1 cellular context compared by ENCODE assay signal in genomic region chr2:85327757-85328617, GRCh38.
A peak's percentile ranks its signal among the peaks of the same experiment; 100 is the strongest.
TF ChIP-seq lines count a peak whose summit lies in the region.

TGOLN2 (minus strand) TSS chr2:85327989; CDS start chr2:85327962, 27 bp downstream.

TF ChIP-seq in HepG2, 621 proteins besides CTCF, POLR2A, EP300 and RAD21 (continued from another document and continues in another):
- TF ChIP-seq ZNF280D (CRISPR knock-in tag; IDR thresholded peaks at IDR 0.05) (0 out of 2 replicates have a peak, but pooled peaks have one; percentile 73), ARID2 (CRISPR knock-in tag; IDR thresholded peaks at IDR 0.05; ENCODE audit: borderline replicate concordance) (peak; percentile 87; the same call in 1 of the 2 replicates), SALL2 (CRISPR knock-in tag; IDR thresholded peaks at IDR 0.05) (peak; percentile 94), CAMTA2 (CRISPR knock-in tag; IDR thresholded peaks at IDR 0.05; ENCODE audit: borderline replicate concordance) (no peak; the same call in 1 of the 2 replicates), ZNF557 (CRISPR knock-in tag; IDR thresholded peaks at IDR 0.05) (peak; percentile 96), PHB2 (IDR thresholded peaks at IDR 0.05; ENCODE audit: partially characterized antibody) (no peak), MATR3 (CRISPR knock-in tag; IDR thresholded peaks at IDR 0.05) (no peak), ZNF335 (CRISPR knock-in tag; IDR thresholded peaks at IDR 0.05) (peak; percentile 96), TMF1 (CRISPR knock-in tag; IDR thresholded peaks at IDR 0.05; ENCODE audit: low read depth) (peak; percentile 88; the same call in 1 of the 2 replicates), DZIP1 (CRISPR knock-in tag; IDR thresholded peaks at IDR 0.05) (peak; percentile 99), ZNF850 (CRISPR knock-in tag; conservative IDR thresholded peaks at IDR 0.05) (no peak), NFATC3 (CRISPR knock-in tag; IDR thresholded peaks at IDR 0.05) (no peak), ZNF724P (CRISPR knock-in tag; IDR thresholded peaks at IDR 0.05; ENCODE audit: borderline replicate concordance) (peak; percentile 48; the same call in 1 of the 2 replicates), ZNF414 (CRISPR knock-in tag; IDR thresholded peaks at IDR 0.05) (peak; percentile 71; the same call in 1 of the 2 replicates), PITX1 (CRISPR knock-in tag; IDR thresholded peaks at IDR 0.05) (peak; percentile 89), U2AF1 (optimal IDR thresholded peaks at IDR 0.05; ENCODE audit: low read depth, low read length) (peak; percentile 95), IKZF4 (CRISPR knock-in tag; IDR thresholded peaks at IDR 0.05; ENCODE audit: borderline replicate concordance, low read depth, not compliant biosample characterization) (no peak), PCBP1 (IDR thresholded peaks at IDR 0.05; ENCODE audit: borderline replicate concordance, low read depth, low read length) (peak; percentile 97), ZNF503 (CRISPR knock-in tag; IDR thresholded peaks at IDR 0.05) (peak; percentile 67; the same call in 1 of the 2 replicates), POLR2AphosphoS2 (IDR thresholded peaks at IDR 0.05; ENCODE audit: low read depth, low read length) (peak; percentile 95), ZBTB34 (CRISPR knock-in tag; IDR thresholded peaks at IDR 0.05) (peak; percentile 61; the same call in 1 of the 2 replicates), CSRNP1 (CRISPR knock-in tag; IDR thresholded peaks at IDR 0.05) (peak; percentile 98), MIER2 (CRISPR knock-in tag; IDR thresholded peaks at IDR 0.05) (peak; percentile 84), KLF6 (CRISPR knock-in tag; IDR thresholded peaks at IDR 0.05) (peak; percentile 96), MED13 (CRISPR knock-in tag; IDR thresholded peaks at IDR 0.05) (peak; percentile 92), CEBPB (IDR thresholded peaks at IDR 0.05; ENCODE audit: borderline replicate concordance, low read depth, low read length) (no peak), DR1 (CRISPR knock-in tag; IDR thresholded peaks at IDR 0.05) (peak; percentile 97), GATA4 (IDR thresholded peaks at IDR 0.05; ENCODE audit: borderline replicate concordance, low read depth) (peak; percentile 85), ZNF20 (CRISPR knock-in tag; IDR thresholded peaks at IDR 0.05) (0 out of 2 replicates have a peak, but pooled peaks have one; percentile 43), TCF7 (IDR thresholded peaks at IDR 0.05; ENCODE audit: low read depth) (no peak), ATM (IDR thresholded peaks at IDR 0.05; ENCODE audit: borderline replicate concordance) (no peak), MXI1 (IDR thresholded peaks at IDR 0.05; ENCODE audit: borderline replicate concordance, low read depth, low read length) (peak; percentile 90), NFKBIZ (CRISPR knock-in tag; IDR thresholded peaks at IDR 0.05) (peak; percentile 95), HOXA9 (CRISPR knock-in tag; IDR thresholded peaks at IDR 0.05; ENCODE audit: borderline replicate concordance) (peak; percentile 19; the same call in 1 of the 2 replicates), ZNF589 (CRISPR knock-in tag; conservative IDR thresholded peaks at IDR 0.05) (no peak; the same call in 1 of the 2 replicates), ZNF616 (CRISPR knock-in tag; IDR thresholded peaks at IDR 0.05; ENCODE audit: low read depth) (0 out of 2 replicates have a peak, but pooled peaks have one; percentile 82), ZHX2 (IDR thresholded peaks at IDR 0.05; ENCODE audit: low read depth) (peak; percentile 79), ZHX2 (CRISPR knock-in tag; IDR thresholded peaks at IDR 0.05; ENCODE audit: borderline replicate concordance) (peak; percentile 95), CBFB (CRISPR knock-in tag; IDR thresholded peaks at IDR 0.05) (peak; percentile 89), RFX3 (CRISPR knock-in tag; IDR thresholded peaks at IDR 0.05) (no peak), ZBTB33 (CRISPR knock-in tag; IDR thresholded peaks at IDR 0.05) (peak; percentile 38), ONECUT2 (CRISPR knock-in tag; IDR thresholded peaks at IDR 0.05) (peak; percentile 70), ZNF33B (CRISPR knock-in tag; IDR thresholded peaks at IDR 0.05) (peak; percentile 87; the same call in 1 of the 2 replicates), YY1 (IDR thresholded peaks at IDR 0.05; ENCODE audit: insufficient read depth, insufficient replicate concordance, low read depth, low read length) (peak; percentile 79), KDM5A (IDR thresholded peaks at IDR 0.05; ENCODE audit: borderline replicate concordance, low read length) (peak; percentile 42; the same call in 1 of the 2 replicates)
